Comparison of ENCODE assay signal across 9 cellular contexts in genomic region chr6:118968416-118968815, GRCh38. TPM values are rescaled to one million over a fixed set of nuclear protein-coding genes. Genes with fewer than 3 reads are reported as not detected.
DNase-seq lines count a peak whose midpoint lies in the region; ATAC-seq, FAIRE-seq and TF ChIP-seq lines count a peak whose summit lies in the region.
"Had no signal": no experiment of that assay in that cellular context is flagged by ENCODE, and none has a peak within 500 bp of the region (broad histone marks: within the 10 kb centered on the region; RNA-seq: fewer than 3 reads in every experiment).

No MANE protein-coding gene starts in this region.

- ATAC-seq in GM12878 (no peak), T-helper 17 cell (no peak), GM21786 (IDR thresholded peaks at IDR 0.05; ENCODE audit: unreplicated experiment) (no peak)

- no peak overlapping the region for H3K4me2 ChIP-seq in Karpas-422 (ENCODE audit: low read depth, low read length, poor library complexity, severe bottlenecking)
- no peak overlapping the region for H3K4me2 ChIP-seq in GM12878 (ENCODE audit: control insufficient read depth, insufficient read depth)

- H4K20me1 ChIP-seq in Karpas-422 (ENCODE audit: insufficient read depth, low read depth, low read length) (no peaks in the 10 kb centered on the region), GM12878 (ENCODE audit: control insufficient read depth, insufficient read depth) (no peaks in the 10 kb centered on the region)

- peaks cover 0 to 4% (median 0%) of the 10 kb centered on the region in 7 donors for H3K9me3 Mint-ChIP-seq in CD14-positive monocyte

- no peak for FAIRE-seq in GM12878 (lab: Jason Lieb, UNC)

- no peaks in the 10 kb centered on the region for H3K36me3 Mint-ChIP-seq in CD14-positive monocyte
- H3K36me3 Mint-ChIP-seq in T-helper 17 cell (ENCODE audit: low read depth), result peaks cover 3% of the 10 kb centered on the region

- POLR2A ChIA-PET in GM12878 (lab: Charles Lee), result no interaction called here

- H3K4me1 ChIP-seq in Karpas-422 (ENCODE audit: low read length) (no peaks in the 10 kb centered on the region), GM12878 (ENCODE audit: control insufficient read depth, insufficient read depth, low read length) (no peaks in the 10 kb centered on the region)

- 0 out of 6 replicates have a peak, but pooled peaks of 2 of the 3 experiments have one; percentile 3 to 13 for TF ChIP-seq CTCF in GM12878 (IDR thresholded peaks at IDR 0.05 in 2 of 3, conservative IDR thresholded peaks at IDR 0.05 in 1 of 3; ENCODE audit: control insufficient read depth in 2 of 3, extremely low read depth in 1 of 3, insufficient read depth in 1 of 3, low read depth in 3 of 3, low read length in 3 of 3)
- TF ChIP-seq CTCF in CD14-positive monocyte (IDR thresholded peaks at IDR 0.05), result no peak

- H3K4me1 Mint-ChIP-seq in CD14-positive monocyte, result peaks cover 3% of the 10 kb centered on the region
- H3K4me1 Mint-ChIP-seq in T-helper 17 cell, result peaks cover 3% of the 10 kb centered on the region

- H2AFZ ChIP-seq in Karpas-422 (ENCODE audit: low read length) (no peak overlapping the region), GM12878 (ENCODE audit: control insufficient read depth, low read depth, low read length) (no peak overlapping the region)

- RAD21 ChIA-PET in GM12878 (lab: Charles Lee; ENCODE audit: unreplicated experiment), result interaction anchor here (0.8 kb wide), 1 partner anchor 142 kb away, joined by 7 read pairs; no protein-coding TSS in a partner anchor

- TF ChIP-seq POLR2A in GM12878 (IDR thresholded peaks at IDR 0.05; ENCODE audit: low read depth, low read length), result no peak

- peak; percentile 5 for DNase-seq in CD1c-positive myeloid dendritic cell (ENCODE audit: extremely low spot score)
- DNase-seq in Karpas-422, result peak; percentile 71
- DNase-seq in GM12878 (ENCODE audit: low read depth, low spot score), result no peak
- peak; percentile 65 for DNase-seq in medulla oblongata (ENCODE audit: extremely low spot score)
- DNase-seq in CD14-positive monocyte (ENCODE audit: low spot score), result no peak
- no peak for DNase-seq in T-helper 17 cell
- no peak for DNase-seq in activated naive CD4-positive, alpha-beta T cell treated with anti-CD3 and anti-CD28 coated beads, Interleukin-2, amount 50 U/mL, for 16 hours

- H3K9ac ChIP-seq in Karpas-422 (ENCODE audit: low read length), result no peak overlapping the region
- H3K9ac ChIP-seq in GM12878 (ENCODE audit: control insufficient read depth, insufficient read depth, low read length), result no peak overlapping the region

- H3K79me2 ChIP-seq in Karpas-422 (ENCODE audit: low read length) (no peaks in the 10 kb centered on the region), GM12878 (ENCODE audit: control insufficient read depth, insufficient read depth, low read length) (no peaks in the 10 kb centered on the region)

- H3K27ac Mint-ChIP-seq in CD14-positive monocyte (no peak overlapping the region), T-helper 17 cell (no peak overlapping the region)

- no peak for TF ChIP-seq EP300 in GM12878 (IDR thresholded peaks at IDR 0.05; ENCODE audit: borderline replicate concordance in 1 of 2, control insufficient read depth in 1 of 2, low read depth in 2 of 2, low read length in 2 of 2)

- intact Hi-C loops in GM12878 (cut with micrococcal nuclease; ENCODE audit: unreplicated experiment), result loop anchor here (1.0 kb wide), 1 partner anchor 142 kb away; no protein-coding TSS in a partner anchor
- intact Hi-C loops in CD14-positive monocyte (cut with micrococcal nuclease), result loop anchor here (10.0 kb wide), 2 partner anchors 136 to 146 kb away; no protein-coding TSS in a partner anchor

- H3K27ac ChIP-seq in Karpas-422 (ENCODE audit: low read length) (no peak overlapping the region), GM12878 (ENCODE audit: control insufficient read depth, insufficient read depth) (no peak overlapping the region)
- H3K27ac ChIP-seq: epithelial cell of prostate had no signal

- no TSS peak for BruUV-seq in GM12878 (replicated peaks; lab: Mats Ljungman, UMichigan)

- no peaks in the 10 kb centered on the region for H3K36me3 ChIP-seq in Karpas-422 (ENCODE audit: insufficient read depth, low read length)
- no peaks in the 10 kb centered on the region for H3K36me3 ChIP-seq in GM12878 (ENCODE audit: control insufficient read depth in 2 of 2, insufficient read depth in 2 of 2, low read length in 1 of 2)

- peaks cover 0 to 3% (median 0%) of the 10 kb centered on the region in 3 donors for H3K27me3 Mint-ChIP-seq in CD14-positive monocyte (ENCODE audit: low read depth in 3 of 3)
- H3K27me3 Mint-ChIP-seq in T-helper 17 cell, result no peaks in the 10 kb centered on the region

- WGBS in GM12878 (ENCODE audit: insufficient coverage, insufficient replicate concordance, low lambda C conversion rate, missing lambda C conversion rate), result 90% methylated on average over 2 of the region's 2 CpGs

- no peaks in the 10 kb centered on the region for H3K9me3 ChIP-seq in Karpas-422 (ENCODE audit: low read length)
- no peaks in the 10 kb centered on the region for H3K9me3 ChIP-seq in GM12878 (replicated peaks; ENCODE audit: control insufficient read depth, insufficient read depth, low read length)
- H3K9me3 ChIP-seq in T-helper 17 cell (ENCODE audit: control insufficient read depth, low read length, poor library complexity, severe bottlenecking), result no peaks in the 10 kb centered on the region

- H3K9me2 ChIP-seq in Karpas-422 (replicated peaks; ENCODE audit: insufficient read depth, low read length), result no peaks in the 10 kb centered on the region

- CTCF ChIA-PET in GM12878 (lab: Yijun Ruan, JAX), result interaction anchor here (1.1 to 2.6 kb wide), 4 partner anchors 10 to 382 kb away, joined by 3 to 15 read pairs (median 3); no protein-coding TSS in a partner anchor

- in situ Hi-C loops in GM12878 (cut with MboI), result loop anchor here (25.0 kb wide), 1 partner anchor 144 kb away; no protein-coding TSS in a partner anchor

- SMC1A ChIA-PET in GM12878 (lab: Charles Lee; ENCODE audit: uncharacterized antibody, unreplicated experiment), result interaction anchor here (0.9 to 1.3 kb wide), 2 partner anchors 38 to 142 kb away, joined by 3 to 6 read pairs; no protein-coding TSS in a partner anchor

- H3K4me3 ChIP-seq in Karpas-422 (ENCODE audit: low read length) (no peak overlapping the region), GM12878 (no peak overlapping the region)

- H3K27me3 ChIP-seq in Karpas-422 (ENCODE audit: low read length) (no peaks in the 10 kb centered on the region), GM12878 (replicated peaks in 1 of 2; ENCODE audit: control insufficient read depth in 2 of 2, insufficient read depth in 2 of 2, low read length in 1 of 2) (no peaks in the 10 kb centered on the region)

- H3K4me3 Mint-ChIP-seq in CD14-positive monocyte (no peak overlapping the region), T-helper 17 cell (no peak overlapping the region)

- peak; percentile 29; the same call in 1 of the 2 replicates for TF ChIP-seq RAD21 in GM12878 (IDR thresholded peaks at IDR 0.05; ENCODE audit: insufficient read depth, low read depth, low read length)

TF ChIP-seq in GM12878, 131 proteins besides CTCF, POLR2A, EP300 and RAD21 (continues in another document):
- TF ChIP-seq POLR2AphosphoS2 (IDR thresholded peaks at IDR 0.05; ENCODE audit: low read depth, low read length) (no peak), NFIC (IDR thresholded peaks at IDR 0.05; ENCODE audit: low read depth, low read length) (no peak), EZH2 (IDR thresholded peaks at IDR 0.05; ENCODE audit: borderline replicate concordance, control insufficient read depth, low read depth, low read length) (no peak), SMAD5 (IDR thresholded peaks at IDR 0.05; ENCODE audit: low read depth) (no peak), GATAD2B (conservative IDR thresholded peaks at IDR 0.05; ENCODE audit: low read depth) (no peak), YBX1 (IDR thresholded peaks at IDR 0.05) (no peak), RBBP5 (conservative IDR thresholded peaks at IDR 0.05) (no peak), CBX5 (IDR thresholded peaks at IDR 0.05; ENCODE audit: low read depth) (no peak), BCL3 (IDR thresholded peaks at IDR 0.05; ENCODE audit: borderline replicate concordance, insufficient read depth, low read depth, low read length, poor library complexity, severe bottlenecking) (no peak)

RNA-seq across cellular contexts. Expression of gene MCM9, which starts 33.5 kb away (rescaled TPM):
- total RNA-seq in Karpas-422 (2014; rRNA removed; shearing (Covaris generic); ENCODE audit: low replicate concordance), result 17.8 and 17.9 TPM in 2 replicates
- 54.2 and 62.2 TPM in 2 replicates for total RNA-seq in GM12878 (2013; cell fraction: nucleolus; rRNA removed)
- total RNA-seq in GM12878 (2014; rRNA removed) (9.8 and 11.2 TPM in 2 replicates), GM12878 (2014; rRNA removed; fragmentation: Illumina TruSeq; extraction: Trizol) (10.0 and 10.5 TPM in 2 replicates), GM12878 (2021) (11.4 and 11.7 TPM in 2 replicates), T-helper 17 cell (10 to 100 TPM; 30.0 to 37.2 TPM)
- 5.3 TPM for polyA plus RNA-seq in GM12878 (2011; ENCODE audit: low read depth)
- polyA plus RNA-seq in GM12878 (2011; rRNA removed) (7.3 and 10.5 TPM in 2 replicates), GM12878 (2014; fragmentation: Illumina TruSeq; extraction: Trizol) (9.2 and 9.7 TPM in 2 replicates), GM12878 (2014; fragmentation: Nextera tagmentation; extraction: Ambion mirVana) (1 to 10 TPM; 3.4 to 4.1 TPM), GM12878 (2014; rRNA removed) (7.6 and 8.9 TPM in 2 replicates), GM12878 (2016; fragmentation: Nextera tagmentation; extraction: Ambion mirVana) (10 to 100 TPM; 15.8 to 18.5 TPM), CD14-positive monocyte (10 to 100 TPM in 1 of 2 donors, 1 to 10 TPM in 1; 9.8 to 11.9 TPM)
- 3.0 and 4.6 TPM in 2 replicates for polyA plus RNA-seq in GM12878 (2011; cell fraction: cytosol; rRNA removed)
- 15.8 and 18.9 TPM in 2 replicates for polyA plus RNA-seq in GM12878 (2011; cell fraction: nucleus; rRNA removed)
- polyA plus RNA-seq in GM12878 (2012), result 6.2 and 8.4 TPM in 2 replicates
- polyA minus RNA-seq in GM12878 (2011; rRNA and poly(A)+ RNA removed), result 14.3 and 15.5 TPM in 2 replicates
- polyA minus RNA-seq in GM12878 (2011; cell fraction: cytosol; rRNA and poly(A)+ RNA removed), result 1.9 and 4.4 TPM in 2 replicates
- 23.6 and 37.4 TPM in 2 replicates for polyA minus RNA-seq in GM12878 (2011; cell fraction: nucleus; rRNA and poly(A)+ RNA removed)

Comparison
In these comparisons a context has a peak if more than half of its experiments do, and no peak if none do; other contexts are left out.
1. DNase-seq: peak in CD1c-positive myeloid dendritic cell (single experiment), Karpas-422 (single experiment) and medulla oblongata (single experiment); none in GM12878 (single experiment), CD14-positive monocyte (single experiment), T-helper 17 cell (0 of 3) and activated naive CD4-positive, alpha-beta T cell treated with anti-CD3 and anti-CD28 coated beads, Interleukin-2, amount 50 U/mL, for 16 hours (single experiment).